ENCODE assay signal across 9 cellular contexts in the genomic region with DNA sequence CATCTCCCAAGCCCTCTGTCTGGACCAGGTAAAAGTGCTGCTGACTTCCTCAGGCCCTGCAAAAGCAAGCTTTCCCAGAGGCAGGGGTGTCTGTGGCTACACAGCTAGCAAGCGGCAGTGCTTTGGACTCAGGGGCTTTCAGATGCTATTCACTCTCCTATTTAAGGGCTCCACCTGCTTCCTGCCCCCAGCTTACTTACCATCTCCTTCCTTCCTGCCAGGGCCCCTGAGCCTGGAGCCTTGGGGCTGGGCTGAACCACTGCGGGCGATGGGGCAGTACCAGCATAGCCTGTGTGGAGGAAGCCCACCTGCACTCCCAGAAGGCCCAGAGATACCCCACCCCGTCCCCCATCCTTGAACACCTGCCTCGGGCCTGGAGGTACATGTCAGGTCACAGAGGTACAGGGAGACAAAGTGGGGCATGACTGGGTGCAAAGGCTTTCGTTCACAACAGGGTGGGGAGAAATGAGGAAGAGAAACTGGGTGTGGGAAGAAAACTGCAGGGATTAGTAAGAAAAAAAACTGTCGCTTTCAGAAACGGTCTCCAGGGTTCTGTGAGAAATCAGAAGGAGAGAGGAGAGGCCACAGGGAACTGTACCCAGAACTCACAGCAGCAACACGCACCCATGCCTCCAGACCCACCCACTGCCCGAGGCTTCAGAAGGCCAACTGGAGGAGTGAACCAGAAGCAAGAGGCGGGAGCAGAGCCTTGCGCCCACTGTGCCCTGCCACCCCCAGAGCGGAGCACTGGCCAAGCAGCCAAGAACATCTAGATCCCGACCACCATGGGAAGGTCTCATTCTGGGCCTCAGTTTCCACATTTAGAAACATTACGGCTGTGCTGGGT. TPM values are rescaled to one million over a fixed set of nuclear protein-coding genes. Genes with fewer than 3 reads are reported as not detected.
A peak's percentile ranks its signal among the peaks of the same experiment; 100 is the strongest.
DNase-seq lines count a peak whose midpoint lies in the region; ATAC-seq and TF ChIP-seq lines count a peak whose summit lies in the region.
"Had no signal": no experiment of that assay in that cellular context is flagged by ENCODE, and none has a peak within 500 bp of the region (broad histone marks: within the 10 kb centered on the region; RNA-seq: fewer than 3 reads in every experiment).

No MANE protein-coding gene starts in this region.

- H3K9ac ChIP-seq in skeletal muscle satellite cell (ENCODE audit: low read depth, low read length), result peak overlapping the region; percentile 79

- H3K4me3 ChIP-seq in coronary artery (no peak overlapping the region), skeletal muscle satellite cell (ENCODE audit: low read length) (no peak overlapping the region)

- TF ChIP-seq CTCF in GM13976 (IDR thresholded peaks at IDR 0.05; ENCODE audit: borderline replicate concordance, control extremely low read depth, extremely low read depth, insufficient read depth, missing control alignments), result no peak
- TF ChIP-seq CTCF in coronary artery (IDR thresholded peaks at IDR 0.05), result no peak

- DNase-seq in GM13976 (ENCODE audit: low spot score), result peak; percentile 87
- peak; percentile 59 for DNase-seq in KG1 (lab: John Stamatoyannopoulos, UW)
- no peak for DNase-seq in coronary artery (ENCODE audit: low spot score)
- no peak for DNase-seq in foreskin melanocyte
- DNase-seq in NCI-H2107 treated with DMSO at 0.1 percent for 48 hours (lab: John Stamatoyannopoulos, UW; ENCODE audit: unreplicated experiment), result no peak
- no peak for DNase-seq in DMS153 (lab: John Stamatoyannopoulos, UW)

- no peaks in the 10 kb centered on the region for H3K9me3 ChIP-seq in skeletal muscle satellite cell (replicated peaks; ENCODE audit: low read length)

- H3K36me3 ChIP-seq in skeletal muscle satellite cell (ENCODE audit: insufficient read depth, low read length), result peaks cover 49% of the 10 kb centered on the region

- H3K4me2 ChIP-seq in skeletal muscle satellite cell (ENCODE audit: low read length), result no peak overlapping the region

- ATAC-seq in GM21515 (IDR thresholded peaks at IDR 0.05; ENCODE audit: unreplicated experiment), result peak; percentile 53

- in situ Hi-C loops in GM13976 (cut with MboI; ENCODE audit: low sequenced_read_pairs, unreplicated experiment), result no loop called here

- H3K27me3 ChIP-seq in skeletal muscle satellite cell (ENCODE audit: control insufficient read depth, insufficient read depth, low read length), result no peaks in the 10 kb centered on the region

- peak overlapping the region; percentile 66 to 72 for H3K27ac ChIP-seq in coronary artery

- H3K4me1 ChIP-seq in skeletal muscle satellite cell (ENCODE audit: control insufficient read depth, insufficient read depth, low read length), result peaks cover 43% of the 10 kb centered on the region

RNA-seq across cellular contexts. Expression of a gene that starts 49.5 kb away (rescaled TPM):
- 19.2 and 27.4 TPM in 2 replicates for total RNA-seq in skeletal muscle satellite cell (2012; rRNA removed)

RNA-seq across cellular contexts. Expression of a gene that starts 49.6 kb away (rescaled TPM):
- total RNA-seq in skeletal muscle satellite cell (2012; rRNA removed), result 0.22 and 0.76 TPM in 2 replicates
- total RNA-seq: glomerular endothelial cell had no signal

RNA-seq across cellular contexts. Expression of a gene that starts 52.4 kb away (rescaled TPM):
- 3.3 and 3.7 TPM in 2 replicates for total RNA-seq in skeletal muscle satellite cell (2012; rRNA removed)

Comparison
In these comparisons a context has a peak if more than half of its experiments do, and no peak if none do; other contexts are left out.
1. DNase-seq: peak in GM13976 (single experiment) and KG1 (single experiment); none in coronary artery (single experiment), foreskin melanocyte (single experiment), NCI-H2107 treated with DMSO at 0.1 percent for 48 hours (single experiment) and DMS153 (single experiment).